Comparison of ENCODE assay signal across 11 cellular contexts in the genomic region with DNA sequence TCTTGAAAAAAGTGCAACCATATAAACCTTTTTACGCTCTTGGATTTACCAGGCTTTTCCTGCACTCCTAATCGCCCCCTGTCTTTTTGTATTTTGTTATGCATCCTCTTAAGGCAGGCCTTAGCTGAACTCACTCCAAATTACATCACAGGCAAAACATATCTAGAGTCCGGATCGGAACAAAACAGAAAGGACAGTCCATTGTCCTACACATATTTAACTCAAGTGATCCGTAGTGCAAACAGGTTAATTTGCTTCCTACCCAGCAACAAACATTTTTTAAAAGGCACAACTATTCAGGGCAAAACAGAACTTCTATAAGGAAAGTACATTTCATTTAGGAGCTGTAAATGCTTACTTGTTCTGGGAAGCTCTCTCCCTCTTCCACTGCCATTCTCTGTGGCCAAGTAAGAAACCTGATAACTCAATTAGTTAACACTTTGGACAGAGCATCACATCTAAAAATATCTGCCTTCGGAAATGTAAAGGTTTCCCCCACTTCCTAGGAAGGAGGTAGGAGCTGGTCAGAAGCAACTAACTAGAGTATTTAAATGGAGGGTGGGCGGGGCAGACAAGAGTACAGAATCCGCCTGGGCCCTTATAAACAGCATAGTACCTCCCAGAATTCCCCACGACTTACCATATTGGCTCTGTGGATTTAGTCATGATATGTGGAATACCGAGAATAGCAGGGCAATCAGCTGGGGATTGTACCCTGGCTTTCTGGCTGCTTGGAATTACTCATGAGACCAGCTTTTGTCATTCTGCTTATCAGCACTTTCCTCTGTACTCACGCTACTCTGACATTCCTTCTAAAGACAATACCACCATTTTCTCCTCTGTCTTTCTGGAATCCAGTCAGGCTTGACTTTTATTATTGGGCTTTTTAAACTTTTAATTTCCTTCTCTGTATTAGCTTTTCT.
A peak's percentile ranks its signal among the peaks of the same experiment; 100 is the strongest.
DNase-seq lines count a peak whose midpoint lies in the region; ATAC-seq and TF ChIP-seq lines count a peak whose summit lies in the region.
"Had no signal": no experiment of that assay in that cellular context is flagged by ENCODE, and none has a peak within 500 bp of the region (broad histone marks: within the 10 kb centered on the region; RNA-seq: fewer than 3 reads in every experiment).

No MANE protein-coding gene starts in this region.

- no peak for ATAC-seq in HG03095 (IDR thresholded peaks at IDR 0.05; ENCODE audit: unreplicated experiment)
- ATAC-seq: left colon had no signal

- DNase-seq in G401 (ENCODE audit: low spot score) (peak; percentile 72), right atrium auricular region (ENCODE audit: low spot score) (peak; percentile 67), pons (ENCODE audit: low spot score) (peak; percentile 62), cortex of kidney (lab: John Stamatoyannopoulos, UW) (no peak), glutamatergic neuron (no peak), SIG-M5 (lab: John Stamatoyannopoulos, UW) (no peak)
- DNase-seq: left colon; stimulated activated CD4-positive, alpha-beta T cell treated with anti-CD3 and anti-CD28 coated beads, Interleukin-15, amount 100 ng/mL, for 24 hours had no signal

- peak overlapping the region; percentile 43 to 46 for H3K4me3 ChIP-seq in right atrium auricular region

- no peaks in the 10 kb centered on the region for H3K9me3 Mint-ChIP-seq in glutamatergic neuron (ENCODE audit: unreplicated experiment)

- no peaks in the 10 kb centered on the region for H3K36me3 Mint-ChIP-seq in glutamatergic neuron (ENCODE audit: unreplicated experiment)
- H3K36me3 Mint-ChIP-seq: CD14-positive monocyte had no signal

- H3K4me1 Mint-ChIP-seq in glutamatergic neuron (ENCODE audit: low read depth, unreplicated experiment): peaks cover 14% of the 10 kb centered on the region
- H3K4me1 Mint-ChIP-seq: CD14-positive monocyte had no signal

- TF ChIP-seq CTCF in right atrium auricular region (IDR thresholded peaks at IDR 0.05): peak in 1 of 2 donors; percentile 51
- no peak for TF ChIP-seq CTCF in glutamatergic neuron (IDR thresholded peaks at IDR 0.05; ENCODE audit: partially characterized antibody, unreplicated experiment)

- no peaks in the 10 kb centered on the region for H3K27me3 Mint-ChIP-seq in glutamatergic neuron (ENCODE audit: unreplicated experiment)

- peaks cover 0 to 12% of the 10 kb centered on the region in 2 donors for H3K4me1 ChIP-seq in right atrium auricular region

- no peak overlapping the region for H3K27ac Mint-ChIP-seq in glutamatergic neuron (ENCODE audit: unreplicated experiment)
- H3K27ac Mint-ChIP-seq: CD14-positive monocyte had no signal

- H3K27me3 ChIP-seq in right atrium auricular region: no peaks in the 10 kb centered on the region

- H3K4me3 Mint-ChIP-seq in glutamatergic neuron (ENCODE audit: unreplicated experiment): no peak overlapping the region
- H3K4me3 Mint-ChIP-seq: CD14-positive monocyte had no signal

- H3K27ac ChIP-seq in angular gyrus (ENCODE audit: low read depth, low read length) (peak overlapping the region; percentile 36), right atrium auricular region (peak overlapping the region; percentile 80 to 88)

- in situ Hi-C loops in G401 (cut with HindIII; ENCODE audit: low sequenced_read_pairs): no loop called here

- H3K36me3 ChIP-seq in right atrium auricular region: no peaks in the 10 kb centered on the region

- H3K9me3 ChIP-seq in right atrium auricular region: no peaks in the 10 kb centered on the region

Comparison
In these comparisons a context has a peak if more than half of its experiments do, and no peak if none do; other contexts are left out.
1. DNase-seq: peak in G401 (single experiment), right atrium auricular region (single experiment) and pons (single experiment); none in cortex of kidney (single experiment), glutamatergic neuron (single experiment) and SIG-M5 (single experiment).